ENCODE assay signal across 1 cellular context in the genomic region with DNA sequence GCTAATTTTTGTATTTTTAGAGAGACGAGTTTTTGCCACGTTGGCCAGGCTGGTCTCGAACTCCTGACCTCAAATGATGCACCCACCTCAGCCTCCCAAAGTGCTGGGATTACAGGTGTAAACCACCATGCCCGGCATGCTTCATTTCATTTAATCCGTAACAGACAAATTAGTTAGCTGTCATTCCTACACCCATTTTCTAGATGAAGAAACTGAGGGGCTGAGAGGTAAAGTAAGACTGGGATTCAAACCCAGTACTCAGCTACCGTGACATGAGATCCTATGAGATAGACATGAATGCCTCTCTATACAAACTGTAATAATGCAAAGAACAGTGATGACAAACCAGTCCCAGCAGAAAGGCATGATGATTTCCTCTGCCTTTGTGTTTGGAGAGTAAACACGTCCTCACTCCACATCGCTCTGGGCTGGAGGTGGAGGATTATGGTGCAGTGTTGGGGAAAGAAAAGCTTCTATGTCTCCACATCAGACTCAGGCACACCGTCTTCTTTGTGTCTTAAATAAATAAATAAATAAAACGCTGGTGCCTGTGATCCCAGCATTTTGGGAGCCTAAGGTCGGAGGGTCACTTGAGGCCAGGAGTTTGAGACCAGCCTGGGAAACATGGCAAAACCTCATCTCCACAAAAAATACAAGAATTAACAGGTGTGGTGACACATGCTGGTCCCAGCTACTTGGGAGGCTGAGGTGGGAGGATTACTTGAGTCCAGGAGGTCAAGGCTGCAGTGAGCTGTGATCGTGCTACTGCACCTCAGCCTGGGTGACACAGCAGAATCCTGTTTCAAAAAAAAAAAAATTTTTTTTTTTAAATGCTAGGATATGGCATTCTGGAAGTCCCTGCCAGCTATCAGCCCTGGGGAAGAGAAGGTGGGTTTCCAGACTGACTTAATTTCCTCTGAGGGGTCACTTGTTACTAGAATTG.
TF ChIP-seq lines count a peak whose summit lies in the region.

No MANE protein-coding gene starts in this region.

TF ChIP-seq in HepG2, 621 proteins besides CTCF, POLR2A, EP300 and RAD21 (continued from another document):
- TF ChIP-seq CREB1 (IDR thresholded peaks at IDR 0.05) (0 out of 2 replicates have a peak, but pooled peaks have one; percentile 21), CREB1 (CRISPR knock-in tag; IDR thresholded peaks at IDR 0.05) (no peak), ISX (CRISPR knock-in tag; conservative IDR thresholded peaks at IDR 0.05) (no peak), NFE2L2 (IDR thresholded peaks at IDR 0.05; ENCODE audit: low read length) (peak; percentile 70), SOX13 (IDR thresholded peaks at IDR 0.05) (no peak), SOX13 (CRISPR knock-in tag; conservative IDR thresholded peaks at IDR 0.05 in 1 of 2, IDR thresholded peaks at IDR 0.05 in 1 of 2) (peak in 1 of 2 experiments; percentile 36; a peak in 1 of 4 replicates), ZNF143 (CRISPR knock-in tag; IDR thresholded peaks at IDR 0.05) (no peak), NFE2 (CRISPR knock-in tag; IDR thresholded peaks at IDR 0.05) (0 out of 2 replicates have a peak, but pooled peaks have one; percentile 54), SMYD3 (CRISPR knock-in tag; IDR thresholded peaks at IDR 0.05) (no peak), SAP130 (CRISPR knock-in tag; IDR thresholded peaks at IDR 0.05; ENCODE audit: low read depth) (peak; percentile 39; the same call in 1 of the 2 replicates), ZNF629 (CRISPR knock-in tag; conservative IDR thresholded peaks at IDR 0.05) (peak; percentile 95), ZBTB49 (CRISPR knock-in tag; IDR thresholded peaks at IDR 0.05; ENCODE audit: borderline replicate concordance) (no peak), KDM1A (CRISPR knock-in tag; IDR thresholded peaks at IDR 0.05) (peak; percentile 70; the same call in 1 of the 2 replicates), ZNF260 (CRISPR knock-in tag; IDR thresholded peaks at IDR 0.05; ENCODE audit: borderline replicate concordance, low read depth) (0 out of 2 replicates have a peak, but pooled peaks have one; percentile 1), FOXA1 (IDR thresholded peaks at IDR 0.05) (no peak), FOXA1 (CRISPR knock-in tag; IDR thresholded peaks at IDR 0.05) (peak; percentile 76), ZKSCAN5 (CRISPR knock-in tag; IDR thresholded peaks at IDR 0.05) (no peak), HNRNPLL (IDR thresholded peaks at IDR 0.05; ENCODE audit: low read depth, low read length, poor library complexity, severe bottlenecking) (no peak), NR2F6 (IDR thresholded peaks at IDR 0.05) (0 out of 2 replicates have a peak, but pooled peaks have one; percentile 22), NR2F6 (CRISPR knock-in tag; IDR thresholded peaks at IDR 0.05) (no peak), FOXP4 (CRISPR knock-in tag; IDR thresholded peaks at IDR 0.05) (peak; percentile 47; the same call in 1 of the 2 replicates), PITX1 (CRISPR knock-in tag; IDR thresholded peaks at IDR 0.05) (0 out of 2 replicates have a peak, but pooled peaks have one; percentile 36), ZNF460 (CRISPR knock-in tag; IDR thresholded peaks at IDR 0.05; ENCODE audit: borderline replicate concordance) (peak; percentile 22; the same call in 1 of the 2 replicates), HNF4A (CRISPR knock-in tag; IDR thresholded peaks at IDR 0.05) (peak; percentile 18; the same call in 1 of the 2 replicates), SNAI1 (CRISPR knock-in tag; IDR thresholded peaks at IDR 0.05; ENCODE audit: borderline replicate concordance) (no peak), FOXA3 (CRISPR knock-in tag; IDR thresholded peaks at IDR 0.05) (peak; percentile 75), ZNF776 (CRISPR knock-in tag; IDR thresholded peaks at IDR 0.05) (no peak), PAXIP1 (CRISPR knock-in tag; conservative IDR thresholded peaks at IDR 0.05) (0 out of 2 replicates have a peak, but pooled peaks have one; percentile 15), ZNF224 (CRISPR knock-in tag; IDR thresholded peaks at IDR 0.05) (no peak), RXRB (CRISPR knock-in tag; IDR thresholded peaks at IDR 0.05; ENCODE audit: borderline replicate concordance) (peak; percentile 9; the same call in 1 of the 2 replicates)
- TF ChIP-seq, protein P1, sequence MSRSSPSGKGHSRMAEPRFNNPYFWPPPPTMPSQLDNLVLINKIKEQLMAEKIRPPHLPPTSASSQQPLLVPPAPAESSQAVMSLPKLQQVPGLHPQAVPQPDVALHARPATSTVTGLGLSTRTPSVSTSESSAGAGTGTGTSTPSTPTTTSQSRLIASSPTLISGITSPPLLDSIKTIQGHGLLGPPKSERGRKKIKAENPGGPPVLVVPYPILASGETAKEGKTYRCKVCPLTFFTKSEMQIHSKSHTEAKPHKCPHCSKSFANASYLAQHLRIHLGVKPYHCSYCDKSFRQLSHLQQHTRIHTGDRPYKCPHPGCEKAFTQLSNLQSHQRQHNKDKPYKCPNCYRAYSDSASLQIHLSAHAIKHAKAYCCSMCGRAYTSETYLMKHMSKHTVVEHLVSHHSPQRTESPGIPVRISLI (CRISPR knock-in tag; IDR thresholded peaks at IDR 0.05; ENCODE audit: borderline replicate concordance), result peak; percentile 75; the same call in 1 of the 2 replicates
- TF ChIP-seq, protein P2, sequence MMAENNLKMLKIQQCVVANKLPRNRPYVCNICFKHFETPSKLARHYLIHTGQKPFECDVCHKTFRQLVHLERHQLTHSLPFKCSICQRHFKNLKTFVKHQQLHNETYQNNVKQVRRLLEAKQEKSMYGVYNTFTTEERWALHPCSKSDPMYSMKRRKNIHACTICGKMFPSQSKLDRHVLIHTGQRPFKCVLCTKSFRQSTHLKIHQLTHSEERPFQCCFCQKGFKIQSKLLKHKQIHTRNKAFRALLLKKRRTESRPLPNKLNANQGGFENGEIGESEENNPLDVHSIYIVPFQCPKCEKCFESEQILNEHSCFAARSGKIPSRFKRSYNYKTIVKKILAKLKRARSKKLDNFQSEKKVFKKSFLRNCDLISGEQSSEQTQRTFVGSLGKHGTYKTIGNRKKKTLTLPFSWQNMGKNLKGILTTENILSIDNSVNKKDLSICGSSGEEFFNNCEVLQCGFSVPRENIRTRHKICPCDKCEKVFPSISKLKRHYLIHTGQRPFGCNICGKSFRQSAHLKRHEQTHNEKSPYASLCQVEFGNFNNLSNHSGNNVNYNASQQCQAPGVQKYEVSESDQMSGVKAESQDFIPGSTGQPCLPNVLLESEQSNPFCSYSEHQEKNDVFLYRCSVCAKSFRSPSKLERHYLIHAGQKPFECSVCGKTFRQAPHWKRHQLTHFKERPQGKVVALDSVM (CRISPR knock-in tag; IDR thresholded peaks at IDR 0.05), result peak; percentile 91
